In the genomic region with DNA sequence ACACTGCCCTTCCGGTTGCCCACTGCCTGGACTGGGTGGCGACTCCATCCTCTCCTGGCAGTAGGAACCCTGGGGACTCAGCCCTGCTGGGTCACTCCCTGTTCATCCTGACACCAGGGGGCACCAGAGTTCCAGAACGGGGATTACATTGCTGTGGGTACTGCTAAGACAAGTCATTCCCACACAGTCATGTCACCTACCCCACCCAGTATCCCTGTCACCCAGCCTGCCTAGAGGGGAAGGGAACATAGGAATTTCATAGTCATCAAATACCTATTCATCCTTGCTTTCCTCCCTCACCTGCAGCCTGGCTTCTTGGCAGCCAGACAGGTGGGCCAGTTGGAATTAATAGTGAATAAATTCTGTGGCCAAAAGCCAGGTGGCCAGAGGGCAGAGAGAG, we compare ENCODE assay signal across 9 cellular contexts. TPM values are rescaled to one million over a fixed set of nuclear protein-coding genes. Genes with fewer than 3 reads are reported as not detected.
DNase-seq lines count a peak whose midpoint lies in the region; ATAC-seq and TF ChIP-seq lines count a peak whose summit lies in the region.
"Had no signal": no experiment of that assay in that cellular context is flagged by ENCODE, and none has a peak within 500 bp of the region (broad histone marks: within the 10 kb centered on the region; RNA-seq: fewer than 3 reads in every experiment).

No MANE protein-coding gene starts in this region.

- no peak for TF ChIP-seq POLR2A in thyroid gland (IDR thresholded peaks at IDR 0.05)

- no peak overlapping the region for H3K27ac Mint-ChIP-seq in activated T-helper 1 cell treated with anti-CD3 and anti-CD28 coated beads, Interleukin-12 subunit alpha, Interleukin-12 subunit beta, Interleukin-2, Interleukin-4 antibody, amounts not matched to agents 30 ng/mL and 10 ng/mL and 1 ng/mL, durations not matched to agents 14 hours and 24 hours and 36 hours
- H3K27ac Mint-ChIP-seq: activated naive CD4-positive, alpha-beta T cell treated with anti-CD3 and anti-CD28 coated beads, Interleukin-2, amount 50 U/mL, for 24 hours had no signal

- H4K20me1 ChIP-seq in osteoblast (ENCODE audit: insufficient read depth, low read length), result peaks cover 22% of the 10 kb centered on the region

- no peak for ATAC-seq in HG02678 (IDR thresholded peaks at IDR 0.05; ENCODE audit: unreplicated experiment)

- H3K79me2 ChIP-seq in osteoblast (ENCODE audit: insufficient read depth, low read length), result no peaks in the 10 kb centered on the region

- H3K4me2 ChIP-seq in osteoblast (ENCODE audit: insufficient read depth, low read length), result no peak overlapping the region

- peaks cover 20% of the 10 kb centered on the region for H3K4me1 ChIP-seq in osteoblast (ENCODE audit: insufficient read depth, low read length)
- H3K4me1 ChIP-seq in thyroid gland, result peaks cover 0 to 15% of the 10 kb centered on the region in 2 donors

- H3K27me3 Mint-ChIP-seq in activated T-helper 1 cell treated with anti-CD3 and anti-CD28 coated beads, Interleukin-12 subunit alpha, Interleukin-12 subunit beta, Interleukin-2, Interleukin-4 antibody, amounts not matched to agents 30 ng/mL and 10 ng/mL and 1 ng/mL, durations not matched to agents 14 hours and 24 hours and 36 hours (ENCODE audit: insufficient read depth), result no peaks in the 10 kb centered on the region
- H3K27me3 Mint-ChIP-seq: activated naive CD4-positive, alpha-beta T cell treated with anti-CD3 and anti-CD28 coated beads, Interleukin-2, amount 50 U/mL, for 24 hours had no signal

- H3K9me3 Mint-ChIP-seq in activated T-helper 1 cell treated with anti-CD3 and anti-CD28 coated beads, Interleukin-12 subunit alpha, Interleukin-12 subunit beta, Interleukin-2, Interleukin-4 antibody, amounts not matched to agents 30 ng/mL and 10 ng/mL and 1 ng/mL, durations not matched to agents 14 hours and 24 hours and 36 hours, result no peaks in the 10 kb centered on the region
- H3K9me3 Mint-ChIP-seq: activated naive CD4-positive, alpha-beta T cell treated with anti-CD3 and anti-CD28 coated beads, Interleukin-2, amount 50 U/mL, for 24 hours had no signal

- whole genome bisulfite sequencing in thyroid gland, 2 donors, result 44 to 60% methylated on average over 1 to 3 of the region's 3 CpGs

- peak; percentile 28 for DNase-seq in DMS 273 treated with DMSO at 0.1 percent for 48 hours (lab: John Stamatoyannopoulos, UW)
- DNase-seq in HuH-7.5 (ENCODE audit: low spot score), result peak; percentile 90
- DNase-seq in RKO (ENCODE audit: low spot score), result peak; percentile 87
- DNase-seq in activated T-helper 1 cell treated with anti-CD3 and anti-CD28 coated beads, Interleukin-12 subunit alpha, Interleukin-12 subunit beta, Interleukin-2, Interleukin-4 antibody, amounts not matched to agents 30 ng/mL and 10 ng/mL and 1 ng/mL, durations not matched to agents 14 hours and 24 hours and 36 hours (ENCODE audit: low spot score), result peak; percentile 53
- DNase-seq in fibroblast of the conjunctiva (ENCODE audit: low read depth), result peak; percentile 56
- peak; percentile 99 for DNase-seq in osteoblast (ENCODE audit: insufficient read length, low spot score, missing footprints)
- peak; percentile 74 to 80 for DNase-seq in thyroid gland

- no peak overlapping the region for H2AFZ ChIP-seq in osteoblast (ENCODE audit: low read length)

- H3K4me3 ChIP-seq in osteoblast (ENCODE audit: insufficient read depth, low read length) (no peak overlapping the region), thyroid gland (replicated peaks in 1 of 3) (no peak overlapping the region)

- H3K36me3 ChIP-seq in osteoblast (ENCODE audit: insufficient read depth, low read length) (peaks cover 58% of the 10 kb centered on the region), thyroid gland (peaks cover 66 to 74% of the 10 kb centered on the region in 2 donors)

- intact Hi-C loops in activated T-helper 1 cell treated with anti-CD3 and anti-CD28 coated beads, Interleukin-12 subunit alpha, Interleukin-12 subunit beta, Interleukin-2, Interleukin-4 antibody, amounts not matched to agents 30 ng/mL and 10 ng/mL and 1 ng/mL, durations not matched to agents 14 hours and 24 hours and 36 hours (cut with micrococcal nuclease), result loop anchor here (1.0 kb wide), 2 partner anchors 11 to 25 kb away; no protein-coding TSS in a partner anchor
- intact Hi-C loops in thyroid gland (cut with DNase I), result no loop called here

- H3K36me3 Mint-ChIP-seq in activated T-helper 1 cell treated with anti-CD3 and anti-CD28 coated beads, Interleukin-12 subunit alpha, Interleukin-12 subunit beta, Interleukin-2, Interleukin-4 antibody, amounts not matched to agents 30 ng/mL and 10 ng/mL and 1 ng/mL, durations not matched to agents 14 hours and 24 hours and 36 hours (ENCODE audit: low read depth), result peaks cover 59% of the 10 kb centered on the region

- no peak overlapping the region for H3K4me3 Mint-ChIP-seq in activated T-helper 1 cell treated with anti-CD3 and anti-CD28 coated beads, Interleukin-12 subunit alpha, Interleukin-12 subunit beta, Interleukin-2, Interleukin-4 antibody, amounts not matched to agents 30 ng/mL and 10 ng/mL and 1 ng/mL, durations not matched to agents 14 hours and 24 hours and 36 hours
- H3K4me3 Mint-ChIP-seq: activated naive CD4-positive, alpha-beta T cell treated with anti-CD3 and anti-CD28 coated beads, Interleukin-2, amount 50 U/mL, for 24 hours had no signal

- TF ChIP-seq CTCF in osteoblast (IDR thresholded peaks at IDR 0.05; ENCODE audit: extremely low read depth, low read depth, low read length) (peak; percentile 92), thyroid gland (IDR thresholded peaks at IDR 0.05) (peak; percentile 33 to 76 (median 60))

- peak overlapping the region; percentile 54 for H3K27ac ChIP-seq in osteoblast (ENCODE audit: low read depth, low read length)
- no peak overlapping the region for H3K27ac ChIP-seq in thyroid gland

- no peaks in the 10 kb centered on the region for H3K9me3 ChIP-seq in osteoblast (ENCODE audit: low read depth, low read length)
- no peaks in the 10 kb centered on the region for H3K9me3 ChIP-seq in thyroid gland

- no peaks in the 10 kb centered on the region for H3K27me3 ChIP-seq in osteoblast (ENCODE audit: insufficient read depth, low read length)
- no peaks in the 10 kb centered on the region for H3K27me3 ChIP-seq in thyroid gland

- H3K4me1 Mint-ChIP-seq in activated T-helper 1 cell treated with anti-CD3 and anti-CD28 coated beads, Interleukin-12 subunit alpha, Interleukin-12 subunit beta, Interleukin-2, Interleukin-4 antibody, amounts not matched to agents 30 ng/mL and 10 ng/mL and 1 ng/mL, durations not matched to agents 14 hours and 24 hours and 36 hours (ENCODE audit: low read depth), result no peaks in the 10 kb centered on the region
- H3K4me1 Mint-ChIP-seq: activated naive CD4-positive, alpha-beta T cell treated with anti-CD3 and anti-CD28 coated beads, Interleukin-2, amount 50 U/mL, for 24 hours had no signal

RNA-seq across cellular contexts. Expression of a gene that starts 9.8 kb away (rescaled TPM):
- total RNA-seq in activated T-helper 1 cell treated with anti-CD3 and anti-CD28 coated beads, Interleukin-12 subunit alpha, Interleukin-12 subunit beta, Interleukin-2, Interleukin-4 antibody, amounts not matched to agents 30 ng/mL and 10 ng/mL and 1 ng/mL, durations not matched to agents 14 hours and 24 hours and 36 hours, result 0.47 and 0.78 TPM in 2 replicates
- total RNA-seq in osteoblast (under 0.01 and 0.29 TPM in 2 replicates), thyroid gland (under 1 TPM in 3 of 4 donors, not detected in 1; 0.54 to 0.73 (median 0.54) TPM)

RNA-seq across cellular contexts. Expression of a gene that starts 26.7 kb away (rescaled TPM):
- total RNA-seq in activated T-helper 1 cell treated with anti-CD3 and anti-CD28 coated beads, Interleukin-12 subunit alpha, Interleukin-12 subunit beta, Interleukin-2, Interleukin-4 antibody, amounts not matched to agents 30 ng/mL and 10 ng/mL and 1 ng/mL, durations not matched to agents 14 hours and 24 hours and 36 hours, result 87.3 and 94.4 TPM in 2 replicates
- 6.2 and 7.6 TPM in 2 replicates for total RNA-seq in osteoblast
- total RNA-seq in thyroid gland, result 10 to 100 TPM; 11.4 to 33.1 (median 21.4) TPM

RNA-seq across cellular contexts. Expression of a gene that starts 36.9 kb away (rescaled TPM):
- 46.4 and 51.9 TPM in 2 replicates for total RNA-seq in activated T-helper 1 cell treated with anti-CD3 and anti-CD28 coated beads, Interleukin-12 subunit alpha, Interleukin-12 subunit beta, Interleukin-2, Interleukin-4 antibody, amounts not matched to agents 30 ng/mL and 10 ng/mL and 1 ng/mL, durations not matched to agents 14 hours and 24 hours and 36 hours
- 8.0 and 8.3 TPM in 2 replicates for total RNA-seq in osteoblast
- 10 to 100 TPM; 14.3 to 18.8 (median 16.4) TPM for total RNA-seq in thyroid gland

RNA-seq across cellular contexts. Expression of a gene that starts 47.1 kb away (rescaled TPM):
- 15.6 and 15.7 TPM in 2 replicates for total RNA-seq in activated T-helper 1 cell treated with anti-CD3 and anti-CD28 coated beads, Interleukin-12 subunit alpha, Interleukin-12 subunit beta, Interleukin-2, Interleukin-4 antibody, amounts not matched to agents 30 ng/mL and 10 ng/mL and 1 ng/mL, durations not matched to agents 14 hours and 24 hours and 36 hours
- 10.3 and 10.9 TPM in 2 replicates for total RNA-seq in osteoblast
- 10 to 100 TPM in 3 of 4 donors, 1 to 10 TPM in 1; 8.6 to 12.5 (median 11.6) TPM for total RNA-seq in thyroid gland

Comparison
In these comparisons a context has a peak if more than half of its experiments do, and no peak if none do; other contexts are left out.
1. DNase-seq: peak in every context shown above with its lines; median percentile 99 in osteoblast; 90 in HuH-7.5; 87 in RKO; 77 in thyroid gland; 56 in fibroblast of the conjunctiva; 53 in activated T-helper 1 cell treated with anti-CD3 and anti-CD28 coated beads, Interleukin-12 subunit alpha, Interleukin-12 subunit beta, Interleukin-2, Interleukin-4 antibody, amounts not matched to agents 30 ng/mL and 10 ng/mL and 1 ng/mL, durations not matched to agents 14 hours and 24 hours and 36 hours; 28 in DMS 273 treated with DMSO at 0.1 percent for 48 hours.